ENCODE assay signal across 1 cellular context in the genomic region with DNA sequence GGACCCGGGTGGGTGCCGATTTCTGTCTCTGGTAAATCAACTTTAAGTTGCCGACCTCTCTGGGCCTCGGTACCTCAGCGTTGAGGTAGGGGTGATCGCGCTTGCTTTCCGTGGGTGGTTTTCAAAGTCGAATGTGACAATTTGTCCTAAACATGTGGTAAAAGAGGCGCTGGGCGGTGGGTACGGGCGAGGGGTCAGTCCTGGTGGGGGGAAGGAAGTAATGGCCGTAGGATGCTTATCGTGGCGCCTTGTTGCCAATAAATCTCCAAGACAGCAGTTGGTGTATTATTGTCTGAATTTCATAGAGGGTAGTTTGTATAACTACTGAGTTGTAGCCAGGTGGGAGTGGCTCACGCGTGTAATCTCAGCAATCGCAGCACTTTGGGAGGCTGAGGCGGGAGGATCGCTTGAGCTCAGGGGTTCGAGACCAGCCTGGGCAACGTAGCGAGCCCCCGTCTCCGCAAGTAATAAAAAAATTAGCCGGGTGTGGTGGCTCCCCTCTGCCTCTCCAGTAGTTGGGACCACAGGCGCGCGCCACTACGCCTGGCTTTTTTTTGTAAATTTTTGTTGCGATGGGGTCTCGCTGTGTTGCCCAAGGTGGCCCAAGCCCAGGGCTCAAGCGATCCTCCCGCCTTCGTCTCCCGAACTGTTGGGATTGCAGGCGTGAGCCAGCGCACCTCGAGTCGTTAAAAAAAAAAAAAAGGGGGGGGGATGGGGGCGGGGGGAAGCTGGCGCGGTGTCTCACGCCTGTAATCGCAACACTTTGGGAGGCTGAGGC.
TF ChIP-seq lines count a peak whose summit lies in the region.

No MANE protein-coding gene starts in this region.

TF ChIP-seq in A549, 52 proteins besides CTCF, POLR2A, EP300 and RAD21:
- TF ChIP-seq, protein P1, sequence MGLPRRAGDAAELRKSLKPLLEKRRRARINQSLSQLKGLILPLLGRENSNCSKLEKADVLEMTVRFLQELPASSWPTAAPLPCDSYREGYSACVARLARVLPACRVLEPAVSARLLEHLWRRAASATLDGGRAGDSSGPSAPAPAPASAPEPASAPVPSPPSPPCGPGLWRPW (IDR thresholded peaks at IDR 0.05) = no peak
- TF ChIP-seq CHD4 (IDR thresholded peaks at IDR 0.05; ENCODE audit: borderline replicate concordance) = 0 out of 2 replicates have a peak, but pooled peaks have one; percentile 52
